Comparison of ENCODE assay signal across 8 cellular contexts in the genomic region with DNA sequence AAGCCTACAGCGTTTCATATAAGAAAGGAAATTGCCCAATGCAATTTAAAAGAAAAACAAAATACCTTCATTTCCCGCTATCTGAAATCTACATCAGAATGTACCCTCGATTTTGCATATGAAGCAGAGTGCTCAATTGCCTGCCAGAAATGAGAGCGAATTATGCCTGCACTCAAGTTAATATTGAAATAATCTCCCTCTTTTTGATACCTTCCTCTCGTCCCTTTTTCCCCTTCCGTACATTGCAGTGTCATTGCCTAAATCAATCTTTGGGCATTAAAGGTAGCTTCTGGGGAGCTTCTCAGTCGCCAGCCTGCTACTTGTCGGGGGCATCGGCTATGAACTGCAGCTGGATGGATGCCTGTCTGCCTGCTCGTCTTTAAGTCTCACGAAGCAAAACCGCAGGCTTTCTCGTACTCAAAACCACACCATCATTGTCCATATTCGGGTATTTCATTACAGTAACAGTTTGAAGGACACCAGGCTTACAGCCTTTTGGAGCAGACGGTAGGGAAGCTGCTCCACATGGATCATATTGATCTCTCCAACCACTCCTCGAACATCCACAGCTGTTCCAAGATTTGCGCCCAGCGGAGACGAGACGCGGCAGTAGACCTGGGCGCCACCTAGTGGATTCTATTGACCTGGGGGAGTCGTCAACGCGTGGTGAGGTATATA.
A peak's percentile ranks its signal among the peaks of the same experiment; 100 is the strongest.
DNase-seq lines count a peak whose midpoint lies in the region; ATAC-seq and TF ChIP-seq lines count a peak whose summit lies in the region.

No MANE protein-coding gene starts in this region.

- peak overlapping the region; percentile 91 for H3K4me2 ChIP-seq in SK-N-SH

- H3F3A ChIP-seq in SK-N-SH (replicated peaks; ENCODE audit: insufficient read depth) = peaks cover 2% of the 10 kb centered on the region

- H3K27ac ChIP-seq in SK-N-SH (ENCODE audit: low read depth in 2 of 2, low read length in 1 of 2) (no peak overlapping the region), cardiac muscle cell (no peak overlapping the region), upper lobe of left lung (no peak overlapping the region)

- CTCF ChIA-PET in SK-N-SH (lab: Yijun Ruan, JAX) = interaction anchor here (0.5 to 12.7 kb wide), 100 partner anchors 7 to 1088 kb away, joined by 3 to 231 read pairs (median 4); partner anchors contain the start of genes HOXD10, HOXD8, HOXD9 and NFE2L2

- peaks cover 4 to 5% of the 10 kb centered on the region in 2 experiments; a peak in 3 of 4 replicates for H3K4me1 ChIP-seq in SK-N-SH (ENCODE audit: control insufficient read depth in 1 of 2, insufficient read depth in 2 of 2, low read depth in 1 of 2, low read length in 1 of 2)
- peaks cover 8% of the 10 kb centered on the region for H3K4me1 ChIP-seq in cardiac muscle cell (ENCODE audit: low read depth)
- peaks cover 7 to 17% (median 10%) of the 10 kb centered on the region in 4 donors for H3K4me1 ChIP-seq in upper lobe of left lung

- TF ChIP-seq EP300 in SK-N-SH (IDR thresholded peaks at IDR 0.05; ENCODE audit: borderline replicate concordance in 1 of 2, low read depth in 1 of 2, low read length in 1 of 2) = no peak
- no peak for TF ChIP-seq EP300 in upper lobe of left lung (IDR thresholded peaks at IDR 0.05)

- 9% methylated on average over 25 of the region's 25 CpGs for WGBS in SK-N-SH (ENCODE audit: low lambda C conversion rate)
- WGBS in upper lobe of left lung, 2 donors = 2% methylated on average over 21 to 24 of the region's 25 CpGs

- peak; percentile 87 to 94 for ATAC-seq in upper lobe of left lung (ENCODE audit: low FRiP score in 2 of 2)

- TF ChIP-seq POLR2A in upper lobe of left lung (IDR thresholded peaks at IDR 0.05) = no peak

- H3K36me3 Mint-ChIP-seq in HFFc6 (ENCODE audit: low read depth) = no peaks in the 10 kb centered on the region
- no peaks in the 10 kb centered on the region for H3K36me3 Mint-ChIP-seq in activated naive CD4-positive, alpha-beta T cell treated with anti-CD3 and anti-CD28 coated beads, Interleukin-2, amount 50 U/mL, for 24 hours

- no peaks in the 10 kb centered on the region for H3K9me3 Mint-ChIP-seq in HFFc6
- no peaks in the 10 kb centered on the region for H3K9me3 Mint-ChIP-seq in activated naive CD4-positive, alpha-beta T cell treated with anti-CD3 and anti-CD28 coated beads, Interleukin-2, amount 50 U/mL, for 24 hours

- H3K9ac ChIP-seq in SK-N-SH = no peak overlapping the region

- peaks cover 14% of the 10 kb centered on the region for H3K27me3 Mint-ChIP-seq in HFFc6 (ENCODE audit: insufficient read depth)
- H3K27me3 Mint-ChIP-seq in activated naive CD4-positive, alpha-beta T cell treated with anti-CD3 and anti-CD28 coated beads, Interleukin-2, amount 50 U/mL, for 24 hours = peaks cover 29% of the 10 kb centered on the region

- H2AFZ ChIP-seq in SK-N-SH (ENCODE audit: low read depth) = peak overlapping the region; percentile 80; the same call in 1 of the 2 replicates

- H3K36me3 ChIP-seq in SK-N-SH (replicated peaks in 1 of 2; ENCODE audit: control insufficient read depth in 1 of 2, insufficient read depth in 2 of 2, low read length in 1 of 2) (no peaks in the 10 kb centered on the region), cardiac muscle cell (no peaks in the 10 kb centered on the region), upper lobe of left lung (no peaks in the 10 kb centered on the region)

- no peaks in the 10 kb centered on the region for H3K9me3 ChIP-seq in SK-N-SH
- no peaks in the 10 kb centered on the region for H3K9me3 ChIP-seq in cardiac muscle cell (ENCODE audit: low read depth)
- no peaks in the 10 kb centered on the region for H3K9me3 ChIP-seq in upper lobe of left lung

- DNase-seq in HFFc6 = peak; percentile 67
- peak; percentile 29 for DNase-seq in MV-4-11 (lab: John Stamatoyannopoulos, UW)
- peak; percentile 70 for DNase-seq in SK-N-SH
- DNase-seq in cardiac muscle cell (ENCODE audit: low read depth in 1 of 2, low spot score in 1 of 2) = peak; percentile 76 to 89
- DNase-seq in posterior cingulate gyrus = peak in 9 of 10 donors; percentile 51 to 94 (median 72)
- peak in 1 of 2 donors; percentile 78 for DNase-seq in upper lobe of left lung

- TF ChIP-seq RAD21 in SK-N-SH (IDR thresholded peaks at IDR 0.05; ENCODE audit: low read length) = peak; percentile 76

- TF ChIP-seq CTCF in HFFc6 (IDR thresholded peaks at IDR 0.05) (peak; percentile 92), SK-N-SH (IDR thresholded peaks at IDR 0.05) (peak; percentile 91), cardiac muscle cell (IDR thresholded peaks at IDR 0.05; ENCODE audit: low read depth, low read length) (peak; percentile 92), upper lobe of left lung (IDR thresholded peaks at IDR 0.05) (peak; percentile 46 to 69 (median 63))

- POLR2A ChIA-PET in SK-N-SH (lab: Yijun Ruan, JAX) = interaction anchor here (0.7 to 1.2 kb wide), 5 partner anchors 117 to 1022 kb away, joined by 3 to 6 read pairs (median 5); no protein-coding TSS in a partner anchor

- peak overlapping the region; percentile 86 for H3K4me3 Mint-ChIP-seq in HFFc6
- H3K4me3 Mint-ChIP-seq in activated naive CD4-positive, alpha-beta T cell treated with anti-CD3 and anti-CD28 coated beads, Interleukin-2, amount 50 U/mL, for 24 hours = peak overlapping the region; percentile 89

- no peak overlapping the region for H3K27ac Mint-ChIP-seq in HFFc6
- H3K27ac Mint-ChIP-seq in activated naive CD4-positive, alpha-beta T cell treated with anti-CD3 and anti-CD28 coated beads, Interleukin-2, amount 50 U/mL, for 24 hours = peak overlapping the region; percentile 18

- peaks cover 20% of the 10 kb centered on the region for H3K4me1 Mint-ChIP-seq in HFFc6 (ENCODE audit: low read depth)
- H3K4me1 Mint-ChIP-seq in activated naive CD4-positive, alpha-beta T cell treated with anti-CD3 and anti-CD28 coated beads, Interleukin-2, amount 50 U/mL, for 24 hours = peaks cover 18% of the 10 kb centered on the region

- no peaks in the 10 kb centered on the region for H3K79me2 ChIP-seq in SK-N-SH (ENCODE audit: insufficient read depth)

- H3K27me3 ChIP-seq in SK-N-SH (ENCODE audit: insufficient read depth) (no peaks in the 10 kb centered on the region), cardiac muscle cell (peaks cover 43% of the 10 kb centered on the region), upper lobe of left lung (peaks cover 0 to 7% (median 2%) of the 10 kb centered on the region in 4 donors)

- intact Hi-C loops in posterior cingulate gyrus (cut with DNase I) = loop anchor here (5.0 kb wide), 3 partner anchors 326 to 1021 kb away; partner anchors contain the start of gene HOXD8

- H3K9me2 ChIP-seq in SK-N-SH = no peaks in the 10 kb centered on the region

- peak overlapping the region; percentile 61 for H3K4me3 ChIP-seq in GM08714 (ENCODE audit: low read length)
- H3K4me3 ChIP-seq in SK-N-SH (ENCODE audit: low read depth in 2 of 2, low read length in 1 of 2) = peak overlapping the region; percentile 49 to 61
- H3K4me3 ChIP-seq in cardiac muscle cell = peak overlapping the region; percentile 32
- peak overlapping the region in 3 of 4 donors; percentile 22 to 49 (median 48) for H3K4me3 ChIP-seq in upper lobe of left lung

- H4K20me1 ChIP-seq in SK-N-SH (ENCODE audit: insufficient read depth) = no peaks in the 10 kb centered on the region

TF ChIP-seq in SK-N-SH, 30 proteins besides CTCF, POLR2A, EP300 and RAD21 (continues in another document):
- TF ChIP-seq MXI1 (IDR thresholded peaks at IDR 0.05; ENCODE audit: low read depth, low read length) = peak; percentile 57; the same call in 1 of the 2 replicates
- TF ChIP-seq TEAD4 (IDR thresholded peaks at IDR 0.05; ENCODE audit: borderline replicate concordance, insufficient read depth) = no peak
- 0 out of 2 replicates have a peak, but pooled peaks have one; percentile 31 for TF ChIP-seq SIN3A (IDR thresholded peaks at IDR 0.05; ENCODE audit: borderline replicate concordance, low read depth, low read length)
- no peak for TF ChIP-seq GABPA (IDR thresholded peaks at IDR 0.05; ENCODE audit: low read depth)
- no peak for TF ChIP-seq TAF1 (IDR thresholded peaks at IDR 0.05; ENCODE audit: borderline replicate concordance, low read depth, low read length)
- no peak for TF ChIP-seq JUND (IDR thresholded peaks at IDR 0.05)
- no peak for TF ChIP-seq FOXM1 (IDR thresholded peaks at IDR 0.05; ENCODE audit: low read depth)
- no peak for TF ChIP-seq IRF3 (IDR thresholded peaks at IDR 0.05; ENCODE audit: low read depth, low read length)
- TF ChIP-seq, protein P1, sequence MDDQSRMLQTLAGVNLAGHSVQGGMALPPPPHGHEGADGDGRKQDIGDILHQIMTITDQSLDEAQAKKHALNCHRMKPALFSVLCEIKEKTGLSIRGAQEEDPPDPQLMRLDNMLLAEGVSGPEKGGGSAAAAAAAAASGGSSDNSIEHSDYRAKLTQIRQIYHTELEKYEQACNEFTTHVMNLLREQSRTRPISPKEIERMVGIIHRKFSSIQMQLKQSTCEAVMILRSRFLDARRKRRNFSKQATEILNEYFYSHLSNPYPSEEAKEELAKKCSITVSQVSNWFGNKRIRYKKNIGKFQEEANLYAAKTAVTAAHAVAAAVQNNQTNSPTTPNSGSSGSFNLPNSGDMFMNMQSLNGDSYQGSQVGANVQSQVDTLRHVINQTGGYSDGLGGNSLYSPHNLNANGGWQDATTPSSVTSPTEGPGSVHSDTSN (IDR thresholded peaks at IDR 0.05) = no peak
- no peak for TF ChIP-seq POLR2AphosphoS5 (IDR thresholded peaks at IDR 0.05; ENCODE audit: low read depth, low read length)
- TF ChIP-seq GATA2 (CRISPR knock-in tag; IDR thresholded peaks at IDR 0.05) = no peak
- TF ChIP-seq MEF2A (IDR thresholded peaks at IDR 0.05; ENCODE audit: borderline replicate concordance, low read depth) = no peak
- TF ChIP-seq USF1 (IDR thresholded peaks at IDR 0.05; ENCODE audit: borderline replicate concordance, low read depth) = no peak
- TF ChIP-seq FOXJ3 (CRISPR knock-in tag; IDR thresholded peaks at IDR 0.05) = no peak
- TF ChIP-seq YY1 (IDR thresholded peaks at IDR 0.05; ENCODE audit: low read depth) = no peak
- TF ChIP-seq TCF12 (IDR thresholded peaks at IDR 0.05) = no peak
